Comparison of ENCODE assay signal across 18 cellular contexts in the genomic region with DNA sequence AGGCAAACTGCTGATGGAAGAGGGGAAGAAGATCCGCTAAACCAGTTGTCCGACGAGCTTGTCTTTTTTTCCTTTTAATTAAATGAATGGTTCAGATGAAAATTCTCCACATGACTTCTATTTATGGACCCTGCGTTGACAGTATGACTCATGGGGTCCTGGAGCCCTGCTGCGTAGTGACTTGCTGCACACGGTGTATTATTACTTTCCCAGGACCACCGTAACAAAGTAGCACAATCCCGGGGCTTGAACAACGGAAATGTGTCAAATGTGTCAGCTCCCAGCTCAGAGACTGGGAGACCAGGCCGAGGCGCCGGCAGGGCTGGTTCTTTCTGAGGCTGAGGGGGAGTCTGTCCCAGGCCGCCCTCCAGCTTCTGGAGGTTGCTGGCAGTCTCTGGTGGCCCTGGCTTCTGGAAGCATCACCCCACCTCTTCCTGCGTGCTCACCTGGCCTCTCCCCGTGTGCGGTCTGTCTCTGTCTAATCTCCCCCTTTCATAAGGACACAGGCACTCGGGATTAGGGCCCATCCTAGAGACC. TPM values are rescaled to one million over a fixed set of nuclear protein-coding genes. Genes with fewer than 3 reads are reported as not detected.
A peak's percentile ranks its signal among the peaks of the same experiment; 100 is the strongest.
DNase-seq lines count a peak whose midpoint lies in the region; ATAC-seq and TF ChIP-seq lines count a peak whose summit lies in the region.
"Had no signal": no experiment of that assay in that cellular context is flagged by ENCODE, and none has a peak within 500 bp of the region (broad histone marks: within the 10 kb centered on the region; RNA-seq: fewer than 3 reads in every experiment).

No MANE protein-coding gene starts in this region.

- H2AK5ac ChIP-seq in mesenchymal stem cell (ENCODE audit: low read length, severe bottlenecking), result no peak overlapping the region

- H3K79me1 ChIP-seq in mesenchymal stem cell (replicated peaks; ENCODE audit: low read length, poor library complexity, severe bottlenecking), result no peaks in the 10 kb centered on the region

- H3K9ac ChIP-seq in mesenchymal stem cell (ENCODE audit: low read length), result peak overlapping the region; percentile 85

- H3K36me3 ChIP-seq in HEK293 (ENCODE audit: control insufficient read depth in 2 of 2, insufficient read depth in 1 of 2, low read length in 2 of 2) (no peaks in the 10 kb centered on the region), mesenchymal stem cell (ENCODE audit: control insufficient read depth in 1 of 2, insufficient read depth in 2 of 2, low read depth in 1 of 2, low read length in 2 of 2) (no peaks in the 10 kb centered on the region)

- no peak overlapping the region for H2AFZ ChIP-seq in mesenchymal stem cell (ENCODE audit: low read depth, low read length)

- no peak overlapping the region for H2BK120ac ChIP-seq in mesenchymal stem cell (ENCODE audit: low read depth, low read length)

- H3K27ac ChIP-seq in HEK293 (ENCODE audit: extremely low read depth, low read depth, low read length), result no peak overlapping the region
- no peak overlapping the region for H3K27ac ChIP-seq in mesenchymal stem cell (ENCODE audit: low read length, poor library complexity, severe bottlenecking)

- no peak overlapping the region for H3K4ac ChIP-seq in mesenchymal stem cell (ENCODE audit: low read depth in 1 of 2, low read length in 2 of 2)

- no peak overlapping the region for H4K8ac ChIP-seq in mesenchymal stem cell (ENCODE audit: low read length)

- H3K14ac ChIP-seq in mesenchymal stem cell (ENCODE audit: low read length in 2 of 2), result no peak overlapping the region

- no peak overlapping the region for H2BK15ac ChIP-seq in mesenchymal stem cell (ENCODE audit: low read depth, poor library complexity, severe bottlenecking)

- H3K9me3 ChIP-seq in HEK293 (ENCODE audit: control insufficient read depth, insufficient read depth, low read depth, low read length) (no peaks in the 10 kb centered on the region), mesenchymal stem cell (ENCODE audit: control insufficient read depth, low read length) (no peaks in the 10 kb centered on the region)

- no peak overlapping the region for H4K91ac ChIP-seq in mesenchymal stem cell (ENCODE audit: low read length)

- H3K4me3 ChIP-seq in AG09309 (ENCODE audit: control insufficient read depth, low read depth, low read length), result no peak overlapping the region
- H3K4me3 ChIP-seq in HEK293 (ENCODE audit: low read depth, low read length), result no peak overlapping the region
- H3K4me3 ChIP-seq in astrocyte of the spinal cord (ENCODE audit: low read depth, low read length), result no peak overlapping the region
- peak overlapping the region in 1 of 2 experiments; percentile 30 for H3K4me3 ChIP-seq in mesenchymal stem cell (ENCODE audit: insufficient read depth in 1 of 2, low read depth in 1 of 2, low read length in 2 of 2)

- H3K4me1 ChIP-seq in HEK293 (ENCODE audit: control insufficient read depth, insufficient read depth, low read length), result no peaks in the 10 kb centered on the region
- peaks cover 3% of the 10 kb centered on the region for H3K4me1 ChIP-seq in mesenchymal stem cell (ENCODE audit: control insufficient read depth, insufficient read depth, low read depth, low read length)

- no peak overlapping the region for H3K23ac ChIP-seq in mesenchymal stem cell (ENCODE audit: low read length in 2 of 2)

- H3K18ac ChIP-seq in mesenchymal stem cell (ENCODE audit: low read depth in 1 of 2, low read length in 2 of 2), result no peak overlapping the region

- in situ Hi-C loops in astrocyte of the spinal cord (cut with HindIII; ENCODE audit: low sequenced_read_pairs), result no loop called here

- no peak overlapping the region for H3K4me2 ChIP-seq in mesenchymal stem cell (ENCODE audit: low read length, poor library complexity, severe bottlenecking)

- intact Hi-C loops in Right ventricle myocardium superior (cut with DNase I), result no loop called here

- CTCF ChIA-PET in HEK293 (lab: Yijun Ruan, JAX), result interaction anchor here (0.6 kb wide), 1 partner anchor 162 kb away, joined by 5 read pairs; no protein-coding TSS in a partner anchor

- DNase-seq in AG09309 (ENCODE audit: low read depth), result peak; percentile 16
- DNase-seq in astrocyte of the spinal cord (ENCODE audit: low read depth, low spot score), result peak; percentile 53
- DNase-seq in mesenchymal stem cell, result no peak
- no peak for DNase-seq in KG1 (lab: John Stamatoyannopoulos, UW)
- no peak for DNase-seq in Right ventricle myocardium superior
- DNase-seq in NCI-H1930 (lab: John Stamatoyannopoulos, UW), result no peak
- DNase-seq: AML-193, COR-L47, DMS153, Kasumi-1, MM.1S, NCI-H1092 treated with DMSO at 0.1 percent for 48 hours, NCI-H1694 treated with DMSO at 0.1 percent for 48 hours, NCI-H446, NCI-H69, RPMI8226 had no signal

- ATAC-seq in Right ventricle myocardium superior (ENCODE audit: poor library complexity) (no peak), HG02759 (IDR thresholded peaks at IDR 0.05; ENCODE audit: unreplicated experiment) (no peak)

- 92% methylated on average over 16 of the region's 17 CpGs for WGBS in mesenchymal stem cell

- TF ChIP-seq CTCF in AG09309 (IDR thresholded peaks at IDR 0.05; ENCODE audit: control insufficient read depth, insufficient read depth, low read depth, low read length, missing control alignments) (no peak), HEK293 (tag by site-specific recombination; IDR thresholded peaks at IDR 0.05) (no peak), astrocyte of the spinal cord (IDR thresholded peaks at IDR 0.05; ENCODE audit: low read depth, low read length) (no peak)

- POLR2A ChIA-PET in HEK293 (lab: Yijun Ruan, JAX), result no interaction called here

- no peak overlapping the region for H2BK12ac ChIP-seq in mesenchymal stem cell (ENCODE audit: low read length in 2 of 2)

- no peak overlapping the region for H2BK5ac ChIP-seq in mesenchymal stem cell (ENCODE audit: low read depth, low read length, poor library complexity, severe bottlenecking)

- peaks cover 0 to 4% of the 10 kb centered on the region in 2 experiments for H3K27me3 ChIP-seq in mesenchymal stem cell (ENCODE audit: control insufficient read depth in 1 of 2, insufficient read depth in 1 of 2, low read length in 2 of 2)

TF ChIP-seq in HEK293, 187 proteins besides CTCF, POLR2A, EP300 and RAD21:
- TF ChIP-seq ZNF548 (tag by site-specific recombination; IDR thresholded peaks at IDR 0.05), result 0 out of 2 replicates have a peak, but pooled peaks have one; percentile 61
- no peak; the same call in 1 of the 2 replicates for TF ChIP-seq TRIM28 (IDR thresholded peaks at IDR 0.05; ENCODE audit: borderline replicate concordance, low read length)
- peak; percentile 65 for TF ChIP-seq ZIC2 (tag by site-specific recombination; IDR thresholded peaks at IDR 0.05)

RNA-seq across cellular contexts. Expression of a gene that starts 33.8 kb away (rescaled TPM):
- polyA plus RNA-seq in mesenchymal stem cell (2013, experiment 1 of 2), result not detected
- polyA plus RNA-seq in mesenchymal stem cell (2013, experiment 2 of 2), result not detected
- not detected for total RNA-seq in Right ventricle myocardium superior

Comparison
In these comparisons a context has a peak if more than half of its experiments do, and no peak if none do; other contexts are left out.
1. DNase-seq: peak in AG09309 (single experiment) and astrocyte of the spinal cord (single experiment); none in mesenchymal stem cell (single experiment), KG1 (single experiment), Right ventricle myocardium superior (single experiment) and NCI-H1930 (0 of 2).